24 cellular contexts compared by ENCODE assay signal in genomic region chr10:27330074-27330473, GRCh38.
"Had no signal": no experiment of that assay in that cellular context is flagged by ENCODE, and none has a peak within 500 bp of the region (broad histone marks: within the 10 kb centered on the region; RNA-seq: fewer than 3 reads in every experiment).

No MANE protein-coding gene starts in this region.

- H3K4me1 ChIP-seq: colonic mucosa, esophagus squamous epithelium, gastrocnemius medialis, heart right ventricle, left lung, lower lobe of right lung had no signal

- H3K9me3 Mint-ChIP-seq: dendritic cell treated with granulocyte-macrophage colony-stimulating factor and Interleukin-4, amounts not matched to agents 40 ng/mL and 50 ng/mL, for 4 days; effector memory CD8-positive, alpha-beta T cell; endodermal cell; mesothelial cell of epicardium; naive B cell had no signal

- H3K4me1 Mint-ChIP-seq: endodermal cell, mesothelial cell of epicardium, naive B cell had no signal

- H3K27ac ChIP-seq: colonic mucosa, epithelial cell of prostate, esophagus squamous epithelium, gastrocnemius medialis, heart right ventricle, left lung, lower lobe of right lung had no signal

- H3K4me3 Mint-ChIP-seq: dendritic cell treated with granulocyte-macrophage colony-stimulating factor and Interleukin-4, amounts not matched to agents 40 ng/mL and 50 ng/mL, for 4 days; effector memory CD8-positive, alpha-beta T cell; endodermal cell; mesothelial cell of epicardium; naive B cell had no signal

- H3K27ac Mint-ChIP-seq: dendritic cell treated with granulocyte-macrophage colony-stimulating factor and Interleukin-4, amounts not matched to agents 40 ng/mL and 50 ng/mL, for 4 days; effector memory CD8-positive, alpha-beta T cell; endodermal cell; mesothelial cell of epicardium; naive B cell had no signal

- H3K27me3 ChIP-seq: colonic mucosa, esophagus squamous epithelium, gastrocnemius medialis, left lung had no signal

- ATAC-seq: effector memory CD8-positive, alpha-beta T cell; esophagus mucosa; gastrocnemius medialis; heart right ventricle; left cardiac atrium; left lung; left ventricle myocardium superior; lower lobe of right lung; mucosa of descending colon had no signal

- H3K36me3 ChIP-seq: colonic mucosa, esophagus squamous epithelium, gastrocnemius medialis, heart right ventricle, left lung, lower lobe of right lung had no signal

- H3K27me3 Mint-ChIP-seq: dendritic cell treated with granulocyte-macrophage colony-stimulating factor and Interleukin-4, amounts not matched to agents 40 ng/mL and 50 ng/mL, for 4 days had no signal

- H3K4me3 ChIP-seq: colonic mucosa, esophagus squamous epithelium, gastrocnemius medialis, heart right ventricle, left lung, lower lobe of right lung, mucosa of descending colon had no signal

- DNase-seq: colonic mucosa; cortex of kidney; effector CD8-positive, alpha-beta T cell; effector memory CD8-positive, alpha-beta T cell; endodermal cell; erythroblast; esophagus squamous epithelium; foreskin fibroblast; gastrocnemius medialis; glutamatergic neuron; head of caudate nucleus; heart right ventricle; hippocampal formation; left cardiac atrium; left lung; left ventricle myocardium superior; lower lobe of right lung; mesenchymal stem cell; mucosa of descending colon; naive B cell had no signal

- H3K36me3 Mint-ChIP-seq: mesothelial cell of epicardium, naive B cell had no signal
